14 cellular contexts compared by ENCODE assay signal in the genomic region with DNA sequence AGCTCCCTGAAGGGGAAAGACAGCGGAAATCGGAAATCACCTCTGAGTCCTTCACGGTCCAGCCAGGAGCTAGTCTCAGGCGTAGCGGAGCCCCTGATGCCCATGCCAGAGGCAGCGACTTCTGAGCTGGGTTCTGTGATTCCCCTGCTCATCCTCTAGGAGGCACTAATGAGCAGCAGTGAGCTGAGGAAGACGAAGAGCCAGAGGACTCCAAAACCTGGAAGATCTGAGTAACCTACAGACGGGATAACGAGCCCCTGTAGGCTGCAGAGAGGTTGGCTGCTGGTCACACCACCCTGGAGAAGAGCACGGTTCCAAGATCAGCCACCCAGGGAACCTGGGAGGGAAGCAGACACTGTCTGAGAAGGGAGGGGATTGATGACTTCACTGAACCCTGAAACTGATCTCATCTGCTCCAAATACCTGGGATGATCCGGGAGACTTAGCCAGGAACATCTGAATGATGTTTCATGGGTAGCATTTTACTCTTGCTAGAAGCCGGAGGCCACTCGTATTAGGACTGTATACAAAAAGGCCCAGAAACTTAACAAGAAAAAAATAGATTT.
DNase-seq lines count a peak whose midpoint lies in the region; ATAC-seq and TF ChIP-seq lines count a peak whose summit lies in the region.
"Had no signal": no experiment of that assay in that cellular context is flagged by ENCODE, and none has a peak within 500 bp of the region (broad histone marks: within the 10 kb centered on the region; RNA-seq: fewer than 3 reads in every experiment).

No MANE protein-coding gene starts in this region.

- H3K4me1 Mint-ChIP-seq in Caco-2 (ENCODE audit: low read depth, unreplicated experiment) (no peaks in the 10 kb centered on the region), H9 (peaks cover 6 to 11% of the 10 kb centered on the region in 2 experiments)
- H3K4me1 Mint-ChIP-seq: CD8-positive, alpha-beta memory T cell; central memory CD8-positive, alpha-beta T cell; memory B cell had no signal

- no peaks in the 10 kb centered on the region for H3K4me1 ChIP-seq in Caco-2
- H3K4me1 ChIP-seq in H9 (ENCODE audit: insufficient read depth, low read length) = no peaks in the 10 kb centered on the region
- no peaks in the 10 kb centered on the region for H3K4me1 ChIP-seq in SJCRH30
- no peaks in the 10 kb centered on the region for H3K4me1 ChIP-seq in left lung
- no peaks in the 10 kb centered on the region for H3K4me1 ChIP-seq in foreskin keratinocyte

- H3K9me3 Mint-ChIP-seq in Caco-2 (ENCODE audit: unreplicated experiment) (peaks cover 3% of the 10 kb centered on the region), H9 (peaks cover 14 to 22% of the 10 kb centered on the region in 2 experiments; a peak in 4 of 5 replicates)
- H3K9me3 Mint-ChIP-seq: T-helper 2 cell treated with Interferon-gamma antibody and Interleukin-4, amounts not matched to agents 5 μg/mL and 100 μg/mL, for 36 hours had no signal

- intact Hi-C loops in Caco-2 (cut with micrococcal nuclease; ENCODE audit: unreplicated experiment) = no loop called here
- intact Hi-C loops in left lung (cut with DNase I) = no loop called here

- no peak overlapping the region for H2BK15ac ChIP-seq in H9 (ENCODE audit: low read depth, low read length)

- no peaks in the 10 kb centered on the region for H3K36me3 ChIP-seq in Caco-2 (ENCODE audit: control insufficient read depth, insufficient read depth, low read length)
- no peaks in the 10 kb centered on the region for H3K36me3 ChIP-seq in SJCRH30
- H3K36me3 ChIP-seq in left lung = no peaks in the 10 kb centered on the region

- peak; percentile 7 to 56 for TF ChIP-seq CTCF in Caco-2 (IDR thresholded peaks at IDR 0.05; ENCODE audit: insufficient read depth in 1 of 2, low read depth in 1 of 2, low read length in 1 of 2, severe bottlenecking in 1 of 2, unreplicated experiment in 1 of 2)
- peak; percentile 89 for TF ChIP-seq CTCF in H9 (conservative IDR thresholded peaks at IDR 0.05)
- TF ChIP-seq CTCF in left lung (IDR thresholded peaks at IDR 0.05) = no peak
- no peak for TF ChIP-seq CTCF in foreskin keratinocyte (conservative IDR thresholded peaks at IDR 0.05)
- no peak for TF ChIP-seq CTCF in RWPE1 (conservative IDR thresholded peaks at IDR 0.05; ENCODE audit: low read depth)

- H4K5ac ChIP-seq in H9 (ENCODE audit: insufficient read length, low read depth, low read length) = no peak overlapping the region

- peak; percentile 26 for ATAC-seq in left lung
- no peak for ATAC-seq in GM19023 (IDR thresholded peaks at IDR 0.05; ENCODE audit: unreplicated experiment)
- no peak for ATAC-seq in foreskin keratinocyte
- ATAC-seq in GM19351 (IDR thresholded peaks at IDR 0.05; ENCODE audit: unreplicated experiment) = no peak

- H3K27me3 ChIP-seq in Caco-2 (replicated peaks; ENCODE audit: control insufficient read depth, insufficient read depth, low read length) (no peaks in the 10 kb centered on the region), H9 (ENCODE audit: insufficient read depth, low read length) (no peaks in the 10 kb centered on the region), SJCRH30 (peaks cover 28% of the 10 kb centered on the region; the same call in 1 of the 2 replicates), left lung (no peaks in the 10 kb centered on the region), foreskin keratinocyte (no peaks in the 10 kb centered on the region)

- no peak overlapping the region for H4K91ac ChIP-seq in H9 (ENCODE audit: insufficient read length, low read depth, low read length)

- H3K18ac ChIP-seq in H9 (ENCODE audit: insufficient read length, low read depth, low read length) = no peak overlapping the region

- no peak overlapping the region for H4K8ac ChIP-seq in H9 (replicated peaks; ENCODE audit: insufficient read length, low read depth, low read length)

- H2BK120ac ChIP-seq in H9 (ENCODE audit: low read depth, low read length, poor library complexity, severe bottlenecking) = no peak overlapping the region

- H3K27ac Mint-ChIP-seq in Caco-2 (ENCODE audit: unreplicated experiment) (no peak overlapping the region), H9 (peak overlapping the region in 2 of 3 experiments; percentile 65 to 70; a peak in 2 of 7 replicates)
- H3K27ac Mint-ChIP-seq: CD8-positive, alpha-beta memory T cell; memory B cell; T-helper 2 cell treated with Interferon-gamma antibody and Interleukin-4, amounts not matched to agents 5 μg/mL and 100 μg/mL, for 36 hours had no signal

- no peak overlapping the region for H3K4me3 ChIP-seq in Caco-2 (ENCODE audit: low read depth, low read length)
- no peak overlapping the region for H3K4me3 ChIP-seq in SJCRH30
- no peak overlapping the region for H3K4me3 ChIP-seq in left lung
- H3K4me3 ChIP-seq: skin epidermis had no signal

- no peak overlapping the region for H3K4ac ChIP-seq in H9 (ENCODE audit: low read depth, low read length)

- H3K79me2 ChIP-seq in H9 (ENCODE audit: insufficient read depth, low read length) = no peaks in the 10 kb centered on the region

- H3K9me3 ChIP-seq in Caco-2 (no peaks in the 10 kb centered on the region), H9 (ENCODE audit: control insufficient read depth, low read depth, low read length) (no peaks in the 10 kb centered on the region), SJCRH30 (replicated peaks) (no peaks in the 10 kb centered on the region), left lung (peaks cover 0 to 12% of the 10 kb centered on the region in 2 donors)

- no peak overlapping the region for H2AFZ ChIP-seq in H9 (ENCODE audit: low read length)

- H3K27me3 Mint-ChIP-seq in Caco-2 (ENCODE audit: insufficient read depth, unreplicated experiment) (peaks cover 11% of the 10 kb centered on the region), H9 (ENCODE audit: low read depth) (no peaks in the 10 kb centered on the region)
- H3K27me3 Mint-ChIP-seq: central memory CD8-positive, alpha-beta T cell; memory B cell had no signal

- H3K23me2 ChIP-seq in H9 (ENCODE audit: insufficient read length, low read depth, low read length, poor library complexity, severe bottlenecking) = no peaks in the 10 kb centered on the region

- POLR2A ChIA-PET in Caco-2 (lab: Charles Lee) (no interaction called here), RWPE1 (lab: Yijun Ruan, JAX; ENCODE audit: low non-redundant PET) (no interaction called here)

- no peak overlapping the region for H3K23ac ChIP-seq in H9 (ENCODE audit: insufficient read length, low read depth, low read length)

- H2BK12ac ChIP-seq in H9 (ENCODE audit: insufficient read length, low read depth, low read length) = no peak overlapping the region

- no peak overlapping the region for H3K14ac ChIP-seq in H9 (ENCODE audit: insufficient read depth, low read length)

- no peak overlapping the region for H3T11ph ChIP-seq in H9 (ENCODE audit: low read length)

- no peak overlapping the region for H3K27ac ChIP-seq in H9 (ENCODE audit: insufficient read length, low read depth, low read length)
- no peak overlapping the region for H3K27ac ChIP-seq in SJCRH30
- no peak overlapping the region for H3K27ac ChIP-seq in left lung
- H3K27ac ChIP-seq in foreskin keratinocyte = no peak overlapping the region
- no peak overlapping the region for H3K27ac ChIP-seq in RWPE1
- H3K27ac ChIP-seq: skin epidermis had no signal

- no TSS peak for BruUV-seq in Caco-2 (replicated peaks; lab: Mats Ljungman, UMichigan)

- H3K4me3 Mint-ChIP-seq in Caco-2 (ENCODE audit: unreplicated experiment) (no peak overlapping the region), H9 (no peak overlapping the region)
- H3K4me3 Mint-ChIP-seq: CD8-positive, alpha-beta memory T cell; central memory CD8-positive, alpha-beta T cell; memory B cell; T-helper 2 cell treated with Interferon-gamma antibody and Interleukin-4, amounts not matched to agents 5 μg/mL and 100 μg/mL, for 36 hours had no signal

- CTCF ChIA-PET in Caco-2 (lab: Charles Lee) = no interaction called here
- CTCF ChIA-PET in RWPE1 (lab: Yijun Ruan, JAX) = no interaction called here

- no peak overlapping the region for H2BK20ac ChIP-seq in H9 (ENCODE audit: low read depth, low read length, poor library complexity, severe bottlenecking)

- no peaks in the 10 kb centered on the region for H3K36me3 Mint-ChIP-seq in Caco-2 (ENCODE audit: insufficient read depth, unreplicated experiment)
- H3K36me3 Mint-ChIP-seq in H9 (ENCODE audit: insufficient read depth in 1 of 3, low read depth in 3 of 3) = peaks cover 2 to 4% (median 2%) of the 10 kb centered on the region in 3 experiments; a peak in 3 of 7 replicates
- H3K36me3 Mint-ChIP-seq: CD8-positive, alpha-beta memory T cell; memory B cell had no signal

- no peak overlapping the region for H2AK5ac ChIP-seq in H9 (ENCODE audit: insufficient read length, low read length)

- no peak overlapping the region for H2BK5ac ChIP-seq in H9 (ENCODE audit: insufficient read length, low read length)

- H4K20me1 ChIP-seq in H9 (ENCODE audit: control insufficient read depth, insufficient read depth, insufficient read length) = no peaks in the 10 kb centered on the region

- H3K79me1 ChIP-seq in H9 (ENCODE audit: insufficient read depth, low read depth, low read length, poor library complexity, severe bottlenecking) = no peaks in the 10 kb centered on the region

- H3K4me2 ChIP-seq in H9 (ENCODE audit: insufficient read depth, insufficient read length, low read length) = no peak overlapping the region

- DNase-seq in Caco-2 (no peak), H9 (peak; percentile 81), SJCRH30 (peak; percentile 15 to 40), left lung (no peak), foreskin keratinocyte (no peak), RWPE1 (ENCODE audit: low spot score) (no peak)
- DNase-seq: CD8-positive, alpha-beta memory T cell; foreskin fibroblast had no signal

- WGBS in H9 (ENCODE audit: extremely low coverage, insufficient read length, low lambda C conversion rate) = no CpG with 5 or more reads among the region's 13 CpGs

- H3K9ac ChIP-seq in H9 (ENCODE audit: extremely low read depth, insufficient read length, low read length) = no peak overlapping the region

- H3K56ac ChIP-seq in H9 (ENCODE audit: insufficient read length, low read depth, low read length) = no peak overlapping the region

Comparison
In these comparisons a context has a peak if more than half of its experiments do, and no peak if none do; other contexts are left out.
1. DNase-seq: peak in H9 (single experiment) and SJCRH30 (2 of 2); none in Caco-2 (0 of 2), left lung (0 of 2), foreskin keratinocyte (0 of 2) and RWPE1 (single experiment).
2. CTCF ChIP-seq: peak in Caco-2 (2 of 2) and H9 (single experiment); none in left lung (0 of 2), foreskin keratinocyte (single experiment) and RWPE1 (single experiment).